In the genomic region with DNA sequence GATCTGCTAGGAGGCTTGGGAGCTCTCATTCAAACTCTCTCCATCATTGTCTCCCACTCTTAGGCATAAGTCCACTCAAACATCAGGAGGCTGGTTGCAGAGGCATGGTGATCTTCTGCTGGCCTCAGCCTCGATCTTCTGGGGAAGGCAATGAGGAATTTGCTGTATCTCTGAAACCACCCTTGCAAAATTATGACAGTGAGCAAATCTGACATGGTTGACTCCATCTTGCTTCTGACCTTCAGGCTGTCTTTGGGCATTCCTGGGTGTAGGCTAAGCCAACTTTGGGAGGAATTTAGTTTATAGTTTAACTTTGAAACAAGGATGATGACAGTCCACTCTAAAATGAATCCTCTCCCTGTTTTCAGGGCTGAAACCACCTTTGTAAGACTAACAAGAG, we compare ENCODE assay signal across 1 cellular context.
TF ChIP-seq lines count a peak whose summit lies in the region.

No MANE protein-coding gene starts in this region.

TF ChIP-seq in HCT116, 20 proteins besides CTCF, POLR2A, EP300 and RAD21 (continued from another document):
- TF ChIP-seq, protein P1, sequence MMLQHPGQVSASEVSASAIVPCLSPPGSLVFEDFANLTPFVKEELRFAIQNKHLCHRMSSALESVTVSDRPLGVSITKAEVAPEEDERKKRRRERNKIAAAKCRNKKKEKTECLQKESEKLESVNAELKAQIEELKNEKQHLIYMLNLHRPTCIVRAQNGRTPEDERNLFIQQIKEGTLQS (IDR thresholded peaks at IDR 0.05): no peak
TF ChIP-seq in HCT116: peak in this region for 0.
